In genomic region chr5:172816887-172817418, GRCh38 we compare ENCODE assay signal across 13 cellular contexts. TPM values are rescaled to one million over a fixed set of nuclear protein-coding genes. Genes with fewer than 3 reads are reported as not detected.
DNase-seq lines count a peak whose midpoint lies in the region; ATAC-seq and TF ChIP-seq lines count a peak whose summit lies in the region.
"Had no signal": no experiment of that assay in that cellular context is flagged by ENCODE, and none has a peak within 500 bp of the region (broad histone marks: within the 10 kb centered on the region; RNA-seq: fewer than 3 reads in every experiment).

No MANE protein-coding gene starts in this region.

- no peak overlapping the region for H3K27ac Mint-ChIP-seq in activated CD4-positive, alpha-beta memory T cell treated with anti-CD3 and anti-CD28 coated beads for 36 hours
- H3K27ac Mint-ChIP-seq in activated CD4-positive, alpha-beta memory T cell treated with anti-CD3 and anti-CD28 coated beads, Interleukin-2, amount 10 ng/mL, durations not matched to agents 7 days and 5 days = no peak overlapping the region
- H3K27ac Mint-ChIP-seq: immature natural killer cell had no signal

- CTCF ChIA-PET in activated CD4-positive, alpha-beta memory T cell treated with anti-CD3 and anti-CD28 coated beads for 36 hours (lab: Charles Lee) = interaction anchor here (1.1 kb wide), 1 partner anchor 46 kb away, joined by 3 read pairs; no protein-coding TSS in a partner anchor
- CTCF ChIA-PET in activated CD4-positive, alpha-beta memory T cell treated with anti-CD3 and anti-CD28 coated beads, Interleukin-2, amount 10 ng/mL, durations not matched to agents 7 days and 5 days (lab: Charles Lee) = interaction anchor here (0.6 kb wide), 1 partner anchor 48 kb away, joined by 3 read pairs; no protein-coding TSS in a partner anchor

- H3K36me3 Mint-ChIP-seq in activated CD4-positive, alpha-beta memory T cell treated with anti-CD3 and anti-CD28 coated beads for 36 hours = no peaks in the 10 kb centered on the region
- no peaks in the 10 kb centered on the region for H3K36me3 Mint-ChIP-seq in activated CD4-positive, alpha-beta memory T cell treated with anti-CD3 and anti-CD28 coated beads, Interleukin-2, amount 10 ng/mL, durations not matched to agents 7 days and 5 days (ENCODE audit: low read depth)
- H3K36me3 Mint-ChIP-seq: immature natural killer cell had no signal

- peaks cover 21% of the 10 kb centered on the region for H3K4me1 Mint-ChIP-seq in activated CD4-positive, alpha-beta memory T cell treated with anti-CD3 and anti-CD28 coated beads for 36 hours (ENCODE audit: low read depth)
- no peaks in the 10 kb centered on the region for H3K4me1 Mint-ChIP-seq in activated CD4-positive, alpha-beta memory T cell treated with anti-CD3 and anti-CD28 coated beads, Interleukin-2, amount 10 ng/mL, durations not matched to agents 7 days and 5 days
- H3K4me1 Mint-ChIP-seq: immature natural killer cell had no signal

- H3K9me3 Mint-ChIP-seq in activated CD4-positive, alpha-beta memory T cell treated with anti-CD3 and anti-CD28 coated beads for 36 hours = no peaks in the 10 kb centered on the region
- no peaks in the 10 kb centered on the region for H3K9me3 Mint-ChIP-seq in activated CD4-positive, alpha-beta memory T cell treated with anti-CD3 and anti-CD28 coated beads, Interleukin-2, amount 10 ng/mL, durations not matched to agents 7 days and 5 days
- H3K9me3 Mint-ChIP-seq: immature natural killer cell had no signal

- POLR2A ChIA-PET in activated CD4-positive, alpha-beta memory T cell treated with anti-CD3 and anti-CD28 coated beads for 36 hours (lab: Charles Lee) = interaction anchor here (1.3 kb wide), 1 partner anchor 10 kb away, joined by 3 read pairs; no protein-coding TSS in a partner anchor
- POLR2A ChIA-PET in activated CD4-positive, alpha-beta memory T cell treated with anti-CD3 and anti-CD28 coated beads, Interleukin-2, amount 10 ng/mL, durations not matched to agents 7 days and 5 days (lab: Charles Lee) = no interaction called here

- peak; percentile 24 for TF ChIP-seq CTCF in RWPE2 (IDR thresholded peaks at IDR 0.05; ENCODE audit: poor library complexity, severe bottlenecking)
- TF ChIP-seq CTCF in fibroblast of mammary gland (conservative IDR thresholded peaks at IDR 0.05; ENCODE audit: control insufficient read depth, insufficient read depth, low read depth, low read length) = no peak

- ATAC-seq in RWPE2 (ENCODE audit: low read depth) (peak; percentile 91), GM21786 (IDR thresholded peaks at IDR 0.05; ENCODE audit: unreplicated experiment) (no peak)
- ATAC-seq: GM12878 had no signal

- H3K27ac ChIP-seq in RWPE2 (ENCODE audit: poor library complexity, severe bottlenecking) = peak overlapping the region; percentile 34

- H3K27me3 Mint-ChIP-seq in activated CD4-positive, alpha-beta memory T cell treated with anti-CD3 and anti-CD28 coated beads for 36 hours = no peaks in the 10 kb centered on the region
- H3K27me3 Mint-ChIP-seq in activated CD4-positive, alpha-beta memory T cell treated with anti-CD3 and anti-CD28 coated beads, Interleukin-2, amount 10 ng/mL, durations not matched to agents 7 days and 5 days = no peaks in the 10 kb centered on the region

- peak overlapping the region; percentile 36 for H3K9ac ChIP-seq in skeletal muscle satellite cell (ENCODE audit: low read depth, low read length)

- H3K4me2 ChIP-seq in skeletal muscle satellite cell (ENCODE audit: low read length) = peak overlapping the region; percentile 52

- H3K36me3 ChIP-seq in RWPE2 (ENCODE audit: low read depth) (no peaks in the 10 kb centered on the region), skeletal muscle satellite cell (ENCODE audit: insufficient read depth, low read length) (no peaks in the 10 kb centered on the region)

- H3K4me3 ChIP-seq in RWPE2 (ENCODE audit: severe bottlenecking) = no peak overlapping the region
- H3K4me3 ChIP-seq in fibroblast of mammary gland (ENCODE audit: control insufficient read depth, low read depth, low read length) = no peak overlapping the region
- peak overlapping the region; percentile 48 for H3K4me3 ChIP-seq in skeletal muscle satellite cell (ENCODE audit: low read length)
- H3K4me3 ChIP-seq: GM12878 had no signal

- peaks cover 23% of the 10 kb centered on the region for H3K4me1 ChIP-seq in RWPE2 (ENCODE audit: insufficient read depth, poor library complexity, severe bottlenecking)
- H3K4me1 ChIP-seq in skeletal muscle satellite cell (ENCODE audit: control insufficient read depth, insufficient read depth, low read length) = peaks cover 27% of the 10 kb centered on the region

- no peak overlapping the region for H3K4me3 Mint-ChIP-seq in activated CD4-positive, alpha-beta memory T cell treated with anti-CD3 and anti-CD28 coated beads for 36 hours
- no peak overlapping the region for H3K4me3 Mint-ChIP-seq in activated CD4-positive, alpha-beta memory T cell treated with anti-CD3 and anti-CD28 coated beads, Interleukin-2, amount 10 ng/mL, durations not matched to agents 7 days and 5 days
- H3K4me3 Mint-ChIP-seq: immature natural killer cell had no signal

- peak; percentile 53 for DNase-seq in activated CD4-positive, alpha-beta memory T cell treated with anti-CD3 and anti-CD28 coated beads for 36 hours
- no peak for DNase-seq in activated CD4-positive, alpha-beta memory T cell treated with anti-CD3 and anti-CD28 coated beads, Interleukin-2, amount 10 ng/mL, durations not matched to agents 7 days and 5 days
- DNase-seq in RWPE2 (ENCODE audit: low spot score) (no peak), fibroblast of mammary gland (ENCODE audit: low read depth) (peak; percentile 94), MV-4-11 (lab: John Stamatoyannopoulos, UW) (no peak), COR-L47 (lab: John Stamatoyannopoulos, UW) (no peak)
- DNase-seq: AML-193; immature natural killer cell; NCI-H1436; stimulated activated CD8-positive, alpha-beta memory T cell treated with anti-CD3 and anti-CD28 coated beads, Interleukin-4, amount 100 ng/mL, for 48 hours had no signal

- intact Hi-C loops in activated CD4-positive, alpha-beta memory T cell treated with anti-CD3 and anti-CD28 coated beads for 36 hours (cut with micrococcal nuclease) = loop anchor here (1.0 kb wide), 1 partner anchor 10 kb away; no protein-coding TSS in a partner anchor

- H3K27me3 ChIP-seq in RWPE2 (ENCODE audit: insufficient read depth, poor library complexity, severe bottlenecking) (no peaks in the 10 kb centered on the region), skeletal muscle satellite cell (ENCODE audit: control insufficient read depth, insufficient read depth, low read length) (no peaks in the 10 kb centered on the region)

- no peaks in the 10 kb centered on the region for H3K9me3 ChIP-seq in RWPE2 (ENCODE audit: severe bottlenecking)
- H3K9me3 ChIP-seq in skeletal muscle satellite cell (replicated peaks; ENCODE audit: low read length) = no peaks in the 10 kb centered on the region

RNA-seq across cellular contexts. Expression of gene ERGIC1, which starts 17.1 kb away (rescaled TPM):
- 10 to 100 TPM; 41.9 to 42.7 TPM for total RNA-seq in activated CD4-positive, alpha-beta memory T cell treated with anti-CD3 and anti-CD28 coated beads for 36 hours
- 10 to 100 TPM; 36.1 to 37.2 TPM for total RNA-seq in activated CD4-positive, alpha-beta memory T cell treated with anti-CD3 and anti-CD28 coated beads, Interleukin-2, amount 10 ng/mL, durations not matched to agents 7 days and 5 days
- total RNA-seq in skeletal muscle satellite cell (2012; rRNA removed) = 162 and 224 TPM in 2 replicates

RNA-seq across cellular contexts. Expression of gene DUSP1, which starts 46.0 kb away (rescaled TPM):
- total RNA-seq in activated CD4-positive, alpha-beta memory T cell treated with anti-CD3 and anti-CD28 coated beads for 36 hours = 10 to 100 TPM; 10.6 to 10.7 TPM
- 10 to 100 TPM; 17.0 to 18.8 TPM for total RNA-seq in activated CD4-positive, alpha-beta memory T cell treated with anti-CD3 and anti-CD28 coated beads, Interleukin-2, amount 10 ng/mL, durations not matched to agents 7 days and 5 days
- total RNA-seq in skeletal muscle satellite cell (2012; rRNA removed) = 204 and 438 TPM in 2 replicates

Comparison
In these comparisons a context has a peak if more than half of its experiments do, and no peak if none do; other contexts are left out.
1. DNase-seq: peak in activated CD4-positive, alpha-beta memory T cell treated with anti-CD3 and anti-CD28 coated beads for 36 hours (single experiment) and fibroblast of mammary gland (single experiment); none in activated CD4-positive, alpha-beta memory T cell treated with anti-CD3 and anti-CD28 coated beads, Interleukin-2, amount 10 ng/mL, durations not matched to agents 7 days and 5 days (single experiment), RWPE2 (single experiment), MV-4-11 (single experiment) and COR-L47 (single experiment).